In genomic region chr2:225131898-225132297, GRCh38 we compare ENCODE assay signal across 3 cellular contexts.
"Had no signal": no experiment of that assay in that cellular context is flagged by ENCODE, and none has a peak within 500 bp of the region (broad histone marks: within the 10 kb centered on the region; RNA-seq: fewer than 3 reads in every experiment).

No MANE protein-coding gene starts in this region.

- DNase-seq: GDM1, GF-D8 had no signal

- ATAC-seq: GM12878 had no signal

- H3K4me3 ChIP-seq: GM12878 had no signal
